ENCODE assay signal across 1 cellular context in genomic region chr16:68310441-68311315, GRCh38.
TF ChIP-seq lines count a peak whose summit lies in the region.

TSS of gene PRMT7 (plus strand) at chr16:68311019. CDS start at chr16:68315980, 4,961 bp downstream.
TSS of gene SLC7A6OS (minus strand) at chr16:68310946. CDS start at chr16:68310926, 20 bp downstream.

TF ChIP-seq in HepG2, 621 proteins besides CTCF, POLR2A, EP300 and RAD21 (continued from another document and continues in another):
- TF ChIP-seq PRDM10 (CRISPR knock-in tag; IDR thresholded peaks at IDR 0.05; ENCODE audit: low read depth) = peak; percentile 78; the same call in 1 of the 2 replicates
- TF ChIP-seq BRCA1 (CRISPR knock-in tag; IDR thresholded peaks at IDR 0.05) = peak; percentile 99
- TF ChIP-seq ZNF644 (CRISPR knock-in tag; IDR thresholded peaks at IDR 0.05; ENCODE audit: low read depth) = peak; percentile 32; the same call in 1 of the 2 replicates
- peak; percentile 99 for TF ChIP-seq ZNF616 (CRISPR knock-in tag; IDR thresholded peaks at IDR 0.05; ENCODE audit: low read depth)
- TF ChIP-seq JUNB (CRISPR knock-in tag; IDR thresholded peaks at IDR 0.05; ENCODE audit: borderline replicate concordance) = peak; percentile 97
- TF ChIP-seq EED (CRISPR knock-in tag; IDR thresholded peaks at IDR 0.05) = peak; percentile 100
- peak; percentile 99 for TF ChIP-seq NFATC3 (CRISPR knock-in tag; IDR thresholded peaks at IDR 0.05)
- peak; percentile 77 for TF ChIP-seq RBM22 (optimal IDR thresholded peaks at IDR 0.05; ENCODE audit: low read length)
- TF ChIP-seq ATF1 (CRISPR knock-in tag; IDR thresholded peaks at IDR 0.05) = no peak
- TF ChIP-seq RBM39 (IDR thresholded peaks at IDR 0.05; ENCODE audit: low read depth, low read length, poor library complexity, severe bottlenecking) = peak; percentile 89
- TF ChIP-seq ZNF530 (CRISPR knock-in tag; IDR thresholded peaks at IDR 0.05; ENCODE audit: low read depth) = peak; percentile 8; the same call in 1 of the 2 replicates
- peak; percentile 99 for TF ChIP-seq TOPORS (CRISPR knock-in tag; IDR thresholded peaks at IDR 0.05)
- TF ChIP-seq CEBPB (IDR thresholded peaks at IDR 0.05; ENCODE audit: borderline replicate concordance, low read depth, low read length) = no peak
- TF ChIP-seq ZFP90 (CRISPR knock-in tag; IDR thresholded peaks at IDR 0.05; ENCODE audit: borderline replicate concordance) = peak; percentile 99
- TF ChIP-seq NCOA2 (CRISPR knock-in tag; IDR thresholded peaks at IDR 0.05) = peak; percentile 88
- peak; percentile 100 for TF ChIP-seq ZMAT3 (CRISPR knock-in tag; conservative IDR thresholded peaks at IDR 0.05)
- TF ChIP-seq HES4 (CRISPR knock-in tag; IDR thresholded peaks at IDR 0.05; ENCODE audit: borderline replicate concordance) = peak; percentile 100
- TF ChIP-seq RNF2 (conservative IDR thresholded peaks at IDR 0.05; ENCODE audit: low read depth) = peak; percentile 99
- peak; percentile 86 for TF ChIP-seq PRDM15 (CRISPR knock-in tag; IDR thresholded peaks at IDR 0.05)
- peak; percentile 96 for TF ChIP-seq ZFY (CRISPR knock-in tag; IDR thresholded peaks at IDR 0.05)
- no peak; the same call in 1 of the 2 replicates for TF ChIP-seq ZNF10 (CRISPR knock-in tag; IDR thresholded peaks at IDR 0.05; ENCODE audit: borderline replicate concordance, low read depth)
- TF ChIP-seq HOXA7 (CRISPR knock-in tag; IDR thresholded peaks at IDR 0.05) = peak; percentile 98
- peak; percentile 80; the same call in 1 of the 2 replicates for TF ChIP-seq ZNF674 (CRISPR knock-in tag; IDR thresholded peaks at IDR 0.05; ENCODE audit: low read depth)
- peak; percentile 63; the same call in 1 of the 2 replicates for TF ChIP-seq ZMAT5 (CRISPR knock-in tag; IDR thresholded peaks at IDR 0.05; ENCODE audit: borderline replicate concordance, low read depth)
- no peak for TF ChIP-seq HNF4G (IDR thresholded peaks at IDR 0.05; ENCODE audit: borderline replicate concordance, low read depth, low read length)
- peak; percentile 85 for TF ChIP-seq HNF4G (CRISPR knock-in tag; IDR thresholded peaks at IDR 0.05; ENCODE audit: borderline replicate concordance, low read depth)
- peak; percentile 99 for TF ChIP-seq GLI4 (CRISPR knock-in tag; IDR thresholded peaks at IDR 0.05; ENCODE audit: borderline replicate concordance)
- TF ChIP-seq PAF1 (CRISPR knock-in tag; IDR thresholded peaks at IDR 0.05) = no peak
- TF ChIP-seq NFYB (CRISPR knock-in tag; IDR thresholded peaks at IDR 0.05) = peak; percentile 57
- peak; percentile 99 for TF ChIP-seq SALL2 (CRISPR knock-in tag; IDR thresholded peaks at IDR 0.05)
- peak; percentile 95 for TF ChIP-seq ZNF160 (CRISPR knock-in tag; IDR thresholded peaks at IDR 0.05)
- no peak for TF ChIP-seq NCOA5 (CRISPR knock-in tag; IDR thresholded peaks at IDR 0.05)
- TF ChIP-seq ATAD3A (CRISPR knock-in tag; IDR thresholded peaks at IDR 0.05) = peak; percentile 33; the same call in 1 of the 2 replicates
- TF ChIP-seq ZSCAN31 (CRISPR knock-in tag; IDR thresholded peaks at IDR 0.05; ENCODE audit: low read depth) = peak; percentile 99
- peak; percentile 100 for TF ChIP-seq ZFP37 (CRISPR knock-in tag; IDR thresholded peaks at IDR 0.05; ENCODE audit: borderline replicate concordance)
- no peak; the same call in 1 of the 2 replicates for TF ChIP-seq RFX3 (CRISPR knock-in tag; IDR thresholded peaks at IDR 0.05)
- TF ChIP-seq SKI (IDR thresholded peaks at IDR 0.05; ENCODE audit: partially characterized antibody) = peak; percentile 11
- peak; percentile 100 for TF ChIP-seq IKZF5 (CRISPR knock-in tag; IDR thresholded peaks at IDR 0.05)
- TF ChIP-seq POGZ (CRISPR knock-in tag; IDR thresholded peaks at IDR 0.05) = peak; percentile 94
- peak; percentile 97 for TF ChIP-seq POLR2AphosphoS5 (IDR thresholded peaks at IDR 0.05; ENCODE audit: low read depth, low read length)
- peak; percentile 97 for TF ChIP-seq ZNF800 (CRISPR knock-in tag; IDR thresholded peaks at IDR 0.05)
- TF ChIP-seq ZNF207 (IDR thresholded peaks at IDR 0.05; ENCODE audit: borderline replicate concordance) = no peak
- peak; percentile 62; the same call in 1 of the 2 replicates for TF ChIP-seq ZNF646 (CRISPR knock-in tag; IDR thresholded peaks at IDR 0.05)
- TF ChIP-seq HNRNPL (IDR thresholded peaks at IDR 0.05; ENCODE audit: low read depth, low read length) = peak; percentile 85; the same call in 1 of the 2 replicates
- TF ChIP-seq ZMYM4 (CRISPR knock-in tag; IDR thresholded peaks at IDR 0.05) = peak; percentile 95
- no peak; the same call in 1 of the 2 replicates for TF ChIP-seq ZNF17 (CRISPR knock-in tag; IDR thresholded peaks at IDR 0.05)
- 0 out of 2 replicates have a peak, but pooled peaks have one; percentile 29 for TF ChIP-seq GTF2F1 (IDR thresholded peaks at IDR 0.05; ENCODE audit: low read length)
